In genomic region chr4:189653130-189653653, GRCh38 we compare ENCODE assay signal across 5 cellular contexts.
DNase-seq lines count a peak whose midpoint lies in the region; ATAC-seq and TF ChIP-seq lines count a peak whose summit lies in the region.
"Not testable (repeated sequence)": the region's sequence is repeated elsewhere in the genome, so short reads cannot be mapped to it uniquely, and the experiment has no call there.

No MANE protein-coding gene starts in this region.

- H3K4me1 ChIP-seq in GM23338 (ENCODE audit: insufficient read depth); HUES48 (ENCODE audit: control insufficient read depth, insufficient read depth, low read length): not testable (repeated sequence)

- not testable (repeated sequence) for H3K9me2 ChIP-seq in GM23338 (ENCODE audit: insufficient read depth)

- not testable (repeated sequence) for H3K9me3 ChIP-seq in HUES48 (ENCODE audit: control insufficient read depth, insufficient read depth, low read length)

- H3K9ac ChIP-seq in HUES48 (ENCODE audit: low read depth, low read length): not testable (repeated sequence)

- POLR2A ChIA-PET in WTC11 (lab: Charles Lee): not testable (repeated sequence)

- H3F3A ChIP-seq in GM23338 (replicated peaks; ENCODE audit: low read depth): not testable (repeated sequence)

- peaks cover 54% of the 10 kb centered on the region for H3K9me3 Mint-ChIP-seq in GM23338
- peaks cover 26% of the 10 kb centered on the region for H3K9me3 Mint-ChIP-seq in WTC11

- H3K27ac ChIP-seq in GM23338 (ENCODE audit: low read depth): 0 out of 2 replicates have a peak overlapping the region, but pooled peaks have one; percentile 72
- H3K27ac ChIP-seq in HUES48 (ENCODE audit: low read depth, low read length): peak overlapping the region; percentile 20

- not testable (repeated sequence) for H3K4me1 Mint-ChIP-seq in GM23338
- peaks cover 11% of the 10 kb centered on the region for H3K4me1 Mint-ChIP-seq in WTC11

- H3K27ac Mint-ChIP-seq in GM23338, WTC11: not testable (repeated sequence)

- intact Hi-C loops in Right ventricle myocardium inferior (cut with DNase I): not testable (repeated sequence)

- H3K36me3 Mint-ChIP-seq in GM23338 (ENCODE audit: low read depth): not testable (repeated sequence)
- peaks cover 17% of the 10 kb centered on the region for H3K36me3 Mint-ChIP-seq in WTC11

- not testable (repeated sequence) for H3K27me3 Mint-ChIP-seq in GM23338 (ENCODE audit: insufficient read depth, low read depth, poor library complexity); WTC11 (ENCODE audit: low read depth)

- CTCF ChIA-PET in WTC11 (lab: Charles Lee): not testable (repeated sequence)

- not testable (repeated sequence) for H3K27me3 ChIP-seq in GM23338 (ENCODE audit: insufficient read depth); HUES48 (ENCODE audit: control insufficient read depth, insufficient read depth, low read length)

- not testable (repeated sequence) for H2AFZ ChIP-seq in GM23338

- ATAC-seq in GM23338 (peak; percentile 76), WTC11 (peak; percentile 69), Right ventricle myocardium inferior (peak; percentile 42)

- TF ChIP-seq CTCF in GM23338 (conservative IDR thresholded peaks at IDR 0.05; ENCODE audit: low read depth in 2 of 2); WTC11 (IDR thresholded peaks at IDR 0.05): not testable (repeated sequence)

- not testable (repeated sequence) for H3K4me3 ChIP-seq in GM23338; HUES48 (ENCODE audit: low read depth, low read length)

- not testable (repeated sequence) for H4K20me1 ChIP-seq in GM23338 (replicated peaks; ENCODE audit: insufficient read depth)

- H3K79me2 ChIP-seq in GM23338 (replicated peaks; ENCODE audit: insufficient read depth): not testable (repeated sequence)

- not testable (repeated sequence) for H3K4me2 ChIP-seq in GM23338

- H3K4me3 Mint-ChIP-seq in GM23338, WTC11: not testable (repeated sequence)

- H3K36me3 ChIP-seq in GM23338 (ENCODE audit: insufficient read depth); HUES48 (ENCODE audit: control insufficient read depth, insufficient read depth, low read length): not testable (repeated sequence)

- DNase-seq in ELF-1 (ENCODE audit: low read depth, low spot score): peak; percentile 37
- DNase-seq in GM23338 (ENCODE audit: low spot score); WTC11 (ENCODE audit: low spot score); Right ventricle myocardium inferior (ENCODE audit: missing footprints): not testable (repeated sequence)
